In the genomic region with DNA sequence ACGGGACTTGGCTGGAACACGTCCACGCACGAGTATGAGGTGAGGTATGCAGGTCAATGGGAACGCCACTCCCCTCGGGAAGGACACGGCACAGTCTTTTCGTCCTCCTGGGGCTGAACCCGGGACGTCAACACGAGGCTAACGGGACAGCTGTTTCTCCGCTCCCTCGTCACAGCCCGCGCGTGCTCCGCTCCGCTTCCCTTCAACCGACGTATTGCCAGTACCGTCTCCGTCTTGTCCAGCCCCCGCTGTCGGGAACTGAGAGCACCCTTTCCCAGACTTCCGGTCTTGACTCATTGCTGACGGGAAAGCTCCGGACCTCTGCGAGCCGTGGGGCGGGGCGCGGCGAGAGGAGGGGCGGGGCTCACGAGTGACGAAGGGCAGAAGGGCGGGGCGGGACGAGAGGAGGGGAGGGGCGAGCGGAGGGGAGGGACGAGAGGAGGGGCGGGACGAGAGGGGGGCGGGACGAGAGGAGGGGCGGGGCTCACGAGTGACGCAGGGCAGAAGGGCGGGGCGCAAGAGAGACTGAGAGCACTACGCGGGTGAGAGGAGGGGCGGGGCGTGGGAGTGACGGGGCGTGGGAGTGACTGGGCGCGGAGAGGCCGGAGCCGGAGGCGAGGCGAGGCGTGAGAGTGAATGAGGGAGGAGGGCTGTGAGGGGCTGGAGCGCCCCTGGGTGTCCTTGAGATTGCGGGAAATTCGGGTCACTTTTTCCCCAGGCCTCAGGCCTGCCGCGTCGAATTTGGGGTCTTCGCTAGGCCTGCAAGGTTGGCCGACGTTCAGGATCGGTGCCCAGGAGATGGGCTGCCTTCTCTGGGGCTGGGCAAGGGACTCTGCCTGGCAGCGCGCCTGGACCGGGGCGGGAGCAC, we compare ENCODE assay signal across 8 cellular contexts.
DNase-seq lines count a peak whose midpoint lies in the region; ATAC-seq lines count a peak whose summit lies in the region.

No MANE protein-coding gene starts in this region.

- peak; percentile 97 for DNase-seq in AG20443 (ENCODE audit: low spot score)
- peak; percentile 88 for DNase-seq in NCI-H345 treated with DMSO at 0.1 percent for 48 hours (lab: John Stamatoyannopoulos, UW; ENCODE audit: unreplicated experiment)
- peak; percentile 88 to 93 (median 92) for DNase-seq in activated CD4-positive, CD25-positive, alpha-beta regulatory T cell (lab: John Stamatoyannopoulos, UW)
- peak; percentile 89 for DNase-seq in central memory CD4-positive, alpha-beta T cell
- peak; percentile 99 for DNase-seq in islet precursor cell
- DNase-seq in stimulated activated CD4-positive, alpha-beta T cell treated with anti-CD3 and anti-CD28 coated beads, Interleukin-12 subunit alpha, Interleukin-12 subunit beta, amount 100 ng/mL, for 24 hours (ENCODE audit: low read depth in 2 of 2), result peak; percentile 82 to 93

- ATAC-seq in GM19043 (IDR thresholded peaks at IDR 0.05; ENCODE audit: low read depth, unreplicated experiment) (peak; percentile 77), HG03342 (IDR thresholded peaks at IDR 0.05; ENCODE audit: unreplicated experiment) (peak; percentile 82)

Comparison
In these comparisons a context has a peak if more than half of its experiments do, and no peak if none do; other contexts are left out.
1. Peak in every context shown above with its lines: DNase-seq and ATAC-seq.